ENCODE assay signal across 18 cellular contexts in genomic region chr11:11291432-11292015, GRCh38.
A peak's percentile ranks its signal among the peaks of the same experiment; 100 is the strongest.
DNase-seq lines count a peak whose midpoint lies in the region; ATAC-seq and TF ChIP-seq lines count a peak whose summit lies in the region.
"Had no signal": no experiment of that assay in that cellular context is flagged by ENCODE, and none has a peak within 500 bp of the region (broad histone marks: within the 10 kb centered on the region; RNA-seq: fewer than 3 reads in every experiment).

No MANE protein-coding gene starts in this region.

- H3K36me3 ChIP-seq in left lung = peaks cover 0 to 5% of the 10 kb centered on the region in 2 donors
- H3K36me3 ChIP-seq: adrenal gland, breast epithelium, ovary had no signal

- H3K9me3 ChIP-seq in left lung = no peaks in the 10 kb centered on the region
- H3K9me3 ChIP-seq: adrenal gland, breast epithelium, Caco-2, ovary, right atrium auricular region had no signal

- no peaks in the 10 kb centered on the region for H3K4me1 ChIP-seq in left lung
- H3K4me1 ChIP-seq: adrenal gland, breast epithelium, Caco-2 had no signal

- ATAC-seq in left lung = peak; percentile 92
- ATAC-seq in HG03342 (IDR thresholded peaks at IDR 0.05; ENCODE audit: unreplicated experiment) = no peak
- ATAC-seq: activated CD8-positive, alpha-beta T cell treated with anti-CD3 and anti-CD28 coated beads, Interleukin-2, amount 10 ng/mL, durations not matched to agents 7 days and 5 days; natural killer cell treated with Interleukin-12 subunit alpha and Interleukin-12 subunit beta and Interleukin-15 and Interleukin-18, amount 100 ng/mL, for 72 hours had no signal

- intact Hi-C loops in left lung (cut with DNase I) = no loop called here

- no peak overlapping the region for H3K27ac ChIP-seq in left lung
- H3K27ac ChIP-seq: adrenal gland, breast epithelium, ovary, right atrium auricular region had no signal

- H3K27me3 ChIP-seq in left lung = no peaks in the 10 kb centered on the region
- H3K27me3 ChIP-seq: adrenal gland, breast epithelium, ovary, right atrium auricular region had no signal

- TF ChIP-seq CTCF in left lung (IDR thresholded peaks at IDR 0.05) = no peak

- DNase-seq in COLO668 (lab: John Stamatoyannopoulos, UW; ENCODE audit: unreplicated experiment) (peak; percentile 78), NCI-H1092 treated with DMSO at 0.1 percent for 48 hours (lab: John Stamatoyannopoulos, UW) (peak; percentile 91), NCI-H774 (lab: John Stamatoyannopoulos, UW) (peak; percentile 66), left lung (no peak), DMS79 treated with DMSO at 0.1 percent for 48 hours (lab: John Stamatoyannopoulos, UW) (no peak), activated gamma-delta T cell treated with Interleukin-2 at 50 U/mL for 16 hours (no peak), HK-2 (ENCODE audit: unreplicated experiment) (no peak)
- DNase-seq: activated CD8-positive, alpha-beta T cell treated with anti-CD3 and anti-CD28 coated beads, Interleukin-2, amount 10 ng/mL, durations not matched to agents 7 days and 5 days; adrenal gland; Caco-2; NCI-H1694; NCI-H524 treated with DMSO at 0.1 percent for 48 hours; stimulated activated CD4-positive, alpha-beta T cell treated with anti-CD3 and anti-CD28 coated beads, Interleukin-12 subunit alpha, Interleukin-12 subunit beta, amount 100 ng/mL, for 4 hours had no signal

- no peak overlapping the region for H3K4me3 ChIP-seq in left lung
- H3K4me3 ChIP-seq: adrenal gland, breast epithelium, ovary, right atrium auricular region had no signal

Comparison
In these comparisons a context has a peak if more than half of its experiments do, and no peak if none do; other contexts are left out.
1. DNase-seq: peak in COLO668 (single experiment), NCI-H1092 treated with DMSO at 0.1 percent for 48 hours (single experiment) and NCI-H774 (single experiment); none in left lung (0 of 2), DMS79 treated with DMSO at 0.1 percent for 48 hours (single experiment), activated gamma-delta T cell treated with Interleukin-2 at 50 U/mL for 16 hours (single experiment) and HK-2 (single experiment).